8 cellular contexts compared by ENCODE assay signal in genomic region chr9:92097997-92098482, GRCh38. TPM values are rescaled to one million over a fixed set of nuclear protein-coding genes. Genes with fewer than 3 reads are reported as not detected.
DNase-seq lines count a peak whose midpoint lies in the region; ATAC-seq, FAIRE-seq and TF ChIP-seq lines count a peak whose summit lies in the region.

No MANE protein-coding gene starts in this region.

- in situ Hi-C loops in gastrocnemius medialis (cut with MboI; ENCODE audit: low sequenced_read_pairs in 4 of 4): no loop called here

- DNase-seq in NCI-H460 (ENCODE audit: extremely low read depth, low read depth) (peak; percentile 89), amniotic epithelial cell (ENCODE audit: low read depth) (peak; percentile 95), left ventricle myocardium superior (peak; percentile 77), gastrocnemius medialis (peak; percentile 5 to 79), RCC 7860 (ENCODE audit: low spot score) (no peak), NAMALWA (ENCODE audit: low spot score) (no peak), OCI-M1 (lab: John Stamatoyannopoulos, UW) (no peak), SHP77 treated with DMSO at 0.1 percent for 48 hours (lab: John Stamatoyannopoulos, UW) (no peak)

- no peaks in the 10 kb centered on the region for H3K36me3 ChIP-seq in gastrocnemius medialis

- no peak for TF ChIP-seq CTCF in gastrocnemius medialis (IDR thresholded peaks at IDR 0.05 in 4 of 5, conservative IDR thresholded peaks at IDR 0.05 in 1 of 5)

- no peak for FAIRE-seq in RCC 7860 (lab: Jason Lieb, UNC)

- no peaks in the 10 kb centered on the region for H3K27me3 ChIP-seq in gastrocnemius medialis

- ATAC-seq in left ventricle myocardium superior (peak; percentile 76), gastrocnemius medialis (peak in 1 of 2 donors; percentile 77)

- no peaks in the 10 kb centered on the region for H3K9me3 ChIP-seq in gastrocnemius medialis

- intact Hi-C loops in left ventricle myocardium superior (cut with micrococcal nuclease) (no loop called here), gastrocnemius medialis (cut with DNase I; ENCODE audit: low total_unique reads) (no loop called here)

- peak overlapping the region in 2 of 4 donors; percentile 39 for H3K4me3 ChIP-seq in gastrocnemius medialis

- no peaks in the 10 kb centered on the region for H3K4me1 ChIP-seq in gastrocnemius medialis

- no peak for TF ChIP-seq POLR2A in gastrocnemius medialis (IDR thresholded peaks at IDR 0.05)

- peak overlapping the region in 1 of 4 donors; percentile 39 for H3K27ac ChIP-seq in gastrocnemius medialis

RNA-seq across cellular contexts. Expression of gene SPTLC1, which starts 17.2 kb away (rescaled TPM):
- total RNA-seq in NCI-H460 (2014; rRNA removed; shearing (Covaris generic)): 110 and 113 TPM in 2 replicates
- 62.6 and 121 TPM in 2 replicates for polyA plus RNA-seq in NCI-H460 (2014; cell fraction: nucleus; rRNA removed)
- total RNA-seq in left ventricle myocardium superior: 23.9 TPM
- total RNA-seq in gastrocnemius medialis: 10 to 100 TPM; 26.6 to 28.0 (median 26.9) TPM

Comparison
In these comparisons a context has a peak if more than half of its experiments do, and no peak if none do; other contexts are left out.
1. DNase-seq: peak in NCI-H460 (single experiment), amniotic epithelial cell (single experiment), left ventricle myocardium superior (single experiment) and gastrocnemius medialis (2 of 2); none in RCC 7860 (single experiment), NAMALWA (single experiment), OCI-M1 (single experiment) and SHP77 treated with DMSO at 0.1 percent for 48 hours (single experiment).